8 cellular contexts compared by ENCODE assay signal in genomic region chr21:46228345-46229051, GRCh38. TPM values are rescaled to one million over a fixed set of nuclear protein-coding genes. Genes with fewer than 3 reads are reported as not detected.
A peak's percentile ranks its signal among the peaks of the same experiment; 100 is the strongest.
DNase-seq lines count a peak whose midpoint lies in the region; ATAC-seq and TF ChIP-seq lines count a peak whose summit lies in the region.

TSS of gene LSS (minus strand) at chr21:46228774. CDS start at chr21:46228745, 29 bp downstream.

- DNase-seq in GM04503 (ENCODE audit: low read depth) (peak; percentile 71), NCI-H1048 (lab: John Stamatoyannopoulos, UW) (peak; percentile 94), SK-N-MC (ENCODE audit: low read depth, low spot score) (peak; percentile 79)
- DNase-seq in activated naive CD4-positive, alpha-beta T cell treated with anti-CD3 and anti-CD28 coated beads, Interleukin-2, amount 10 ng/mL, durations not matched to agents 7 days and 5 days: peak; percentile 99

- peak within 1 kb of the TSS; percentile 91 for H3K9ac ChIP-seq in SK-N-MC (ENCODE audit: insufficient read length)

- ATAC-seq in HG02571 (IDR thresholded peaks at IDR 0.05; ENCODE audit: unreplicated experiment) (peak; percentile 84), gastroesophageal sphincter (peak; percentile 98)

- H3K27me3 Mint-ChIP-seq in activated naive CD4-positive, alpha-beta T cell treated with anti-CD3 and anti-CD28 coated beads, Interleukin-2, amount 10 ng/mL, durations not matched to agents 7 days and 5 days: peaks cover 4% of the 10 kb centered on the region

- H3K36me3 Mint-ChIP-seq in activated naive CD4-positive, alpha-beta T cell treated with anti-CD3 and anti-CD28 coated beads, Interleukin-2, amount 10 ng/mL, durations not matched to agents 7 days and 5 days: peaks cover 52% of the 10 kb centered on the region

- H3K9me3 ChIP-seq in SK-N-MC (ENCODE audit: low read depth, low read length) (no peaks in the 10 kb centered on the region), gastroesophageal sphincter (no peaks in the 10 kb centered on the region), neutrophil (no peaks in the 10 kb centered on the region)

- peak within 1 kb of the TSS; percentile 98 for H3K4me3 ChIP-seq in SK-N-MC
- peak within 1 kb of the TSS; percentile 91 to 94 for H3K4me3 ChIP-seq in gastroesophageal sphincter
- peak within 1 kb of the TSS; percentile 74 to 94 for H3K4me3 ChIP-seq in neutrophil (ENCODE audit: low read depth in 1 of 2, low read length in 1 of 2)

- H3K4me1 ChIP-seq in gastroesophageal sphincter (peaks cover 0 to 51% (median 7%) of the 10 kb centered on the region in 3 donors), neutrophil (ENCODE audit: control insufficient read depth in 1 of 2, insufficient read depth in 1 of 2, low read depth in 1 of 2, low read length in 1 of 2) (peaks cover 15 to 17% of the 10 kb centered on the region in 2 experiments)

- peak within 1 kb of the TSS; percentile 89 for H3K4me3 Mint-ChIP-seq in activated naive CD4-positive, alpha-beta T cell treated with anti-CD3 and anti-CD28 coated beads, Interleukin-2, amount 10 ng/mL, durations not matched to agents 7 days and 5 days

- TF ChIP-seq EP300 in gastroesophageal sphincter (IDR thresholded peaks at IDR 0.05): no peak

- H3K27me3 ChIP-seq in gastroesophageal sphincter (no peaks in the 10 kb centered on the region), neutrophil (peaks cover 32% of the 10 kb centered on the region)

- H3K27ac ChIP-seq in SK-N-MC (peak within 1 kb of the TSS; percentile 77; the same call in 1 of the 2 replicates), gastroesophageal sphincter (peak within 1 kb of the TSS; percentile 75 to 94 (median 90)), neutrophil (peak within 1 kb of the TSS; percentile 41)

- no peaks in the 10 kb centered on the region for H3K9me3 Mint-ChIP-seq in activated naive CD4-positive, alpha-beta T cell treated with anti-CD3 and anti-CD28 coated beads, Interleukin-2, amount 10 ng/mL, durations not matched to agents 7 days and 5 days

- peak; percentile 57 to 64 for TF ChIP-seq POLR2A in gastroesophageal sphincter (IDR thresholded peaks at IDR 0.05)

- H3K4me1 Mint-ChIP-seq in activated naive CD4-positive, alpha-beta T cell treated with anti-CD3 and anti-CD28 coated beads, Interleukin-2, amount 10 ng/mL, durations not matched to agents 7 days and 5 days: peaks cover 55% of the 10 kb centered on the region

- peak within 1 kb of the TSS; percentile 93 for H3K27ac Mint-ChIP-seq in activated naive CD4-positive, alpha-beta T cell treated with anti-CD3 and anti-CD28 coated beads, Interleukin-2, amount 10 ng/mL, durations not matched to agents 7 days and 5 days

- CTCF ChIA-PET in activated naive CD4-positive, alpha-beta T cell treated with anti-CD3 and anti-CD28 coated beads, Interleukin-2, amount 10 ng/mL, durations not matched to agents 7 days and 5 days (lab: Charles Lee): no interaction called here

- 0% methylated on average over 1 of the region's 77 CpGs; no CpG with 5 or more reads in 1 of the 2 donors for WGBS in gastroesophageal sphincter (ENCODE audit: low coverage in 1 of 2), 2 donors

- TF ChIP-seq CTCF in gastroesophageal sphincter (IDR thresholded peaks at IDR 0.05) (no peak), neutrophil (IDR thresholded peaks at IDR 0.05) (no peak), subcutaneous adipose tissue (IDR thresholded peaks at IDR 0.05; ENCODE audit: low read depth) (no peak)

- peaks cover 46% of the 10 kb centered on the region for H3K36me3 ChIP-seq in SK-N-MC (ENCODE audit: insufficient read depth, low read length)
- peaks cover 0 to 8% of the 10 kb centered on the region in 2 donors for H3K36me3 ChIP-seq in gastroesophageal sphincter
- no peaks in the 10 kb centered on the region for H3K36me3 ChIP-seq in neutrophil

RNA-seq across cellular contexts. Expression of gene LSS, which starts in this region (rescaled TPM):
- 100 to 1,000 TPM in 1 of 4 donors, 10 to 100 TPM in 3; 57.7 to 104 (median 85.7) TPM for total RNA-seq in gastroesophageal sphincter
- 100 to 1,000 TPM in 3 of 4 donors, 10 to 100 TPM in 1; 46.5 to 194 (median 141) TPM for total RNA-seq in subcutaneous adipose tissue

Comparison
In these comparisons a context has a peak if more than half of its experiments do, and no peak if none do; other contexts are left out.
1. Peak in every context shown above with its lines: DNase-seq, ATAC-seq, H3K4me3 ChIP-seq and H3K27ac ChIP-seq.